Comparison of ENCODE assay signal across 15 cellular contexts in genomic region chr18:4134691-4135090, GRCh38.
"Had no signal": no experiment of that assay in that cellular context is flagged by ENCODE, and none has a peak within 500 bp of the region (broad histone marks: within the 10 kb centered on the region; RNA-seq: fewer than 3 reads in every experiment).

No MANE protein-coding gene starts in this region.

- H3K4me3 ChIP-seq: breast epithelium, lung, pancreas, sigmoid colon, spleen had no signal

- H3K9me3 ChIP-seq: breast epithelium, pancreas, sigmoid colon had no signal

- FAIRE-seq: endothelial cell of umbilical vein, pancreas had no signal

- H3K27me3 ChIP-seq: breast epithelium, pancreas, sigmoid colon, spleen had no signal

- DNase-seq: activated CD4-positive, alpha-beta T cell treated with anti-CD3 and anti-CD28 coated beads, Interleukin-2, amount 50 U/mL, for 1 hour; activated naive CD4-positive, alpha-beta T cell treated with anti-CD3 and anti-CD28 coated beads for 36 hours; activated naive CD8-positive, alpha-beta T cell treated with anti-CD3 and anti-CD28 coated beads, Interleukin-2, amount 50 U/mL, for 24 hours; activated T-cell treated with anti-CD3 and anti-CD28 coated beads for 4 hours; aorta; cerebellar nuclear complex; effector CD8-positive, alpha-beta T cell; foreskin fibroblast; naive B cell; pancreas; sigmoid colon; spleen had no signal

- H3K27ac ChIP-seq: breast epithelium, pancreas, sigmoid colon, spleen had no signal

- H3K4me1 ChIP-seq: pancreas, sigmoid colon, spleen had no signal

- H3K36me3 ChIP-seq: breast epithelium, pancreas, sigmoid colon, spleen had no signal
